In genomic region chr17:8159459-8160223, GRCh38 we compare ENCODE assay signal across 8 cellular contexts. TPM values are rescaled to one million over a fixed set of nuclear protein-coding genes. Genes with fewer than 3 reads are reported as not detected.
DNase-seq lines count a peak whose midpoint lies in the region; ATAC-seq and TF ChIP-seq lines count a peak whose summit lies in the region.

No MANE protein-coding gene starts in this region.

- WGBS in esophagus, 2 donors: 68 to 74% methylated on average over 4 of the region's 4 CpGs

- no peak overlapping the region for H3K4me3 ChIP-seq in CD8-positive, alpha-beta T cell (ENCODE audit: low read depth, low read length)
- H3K4me3 ChIP-seq in esophagus (ENCODE audit: low read depth in 1 of 2, low read length in 2 of 2) (no peak overlapping the region), rectal smooth muscle tissue (ENCODE audit: low read length) (no peak overlapping the region)

- H3K9me3 ChIP-seq in CD8-positive, alpha-beta T cell (ENCODE audit: low read length): no peaks in the 10 kb centered on the region
- no peaks in the 10 kb centered on the region for H3K9me3 ChIP-seq in esophagus (ENCODE audit: control insufficient read depth in 2 of 2, insufficient read depth in 1 of 2, low read depth in 1 of 2, low read length in 1 of 2)

- peaks cover 30% of the 10 kb centered on the region for H3K36me3 ChIP-seq in CD8-positive, alpha-beta T cell (ENCODE audit: insufficient read depth, low read length)
- peaks cover 0 to 15% of the 10 kb centered on the region in 2 donors for H3K36me3 ChIP-seq in esophagus (ENCODE audit: control insufficient read depth in 2 of 2, insufficient read depth in 2 of 2, low read length in 1 of 2)
- peaks cover 14% of the 10 kb centered on the region for H3K36me3 ChIP-seq in rectal smooth muscle tissue (ENCODE audit: control insufficient read depth, insufficient read depth, low read length)

- H3K9me3 Mint-ChIP-seq in CD8-positive, alpha-beta T cell: no peaks in the 10 kb centered on the region
- H3K9me3 Mint-ChIP-seq in T-cell: no peaks in the 10 kb centered on the region

- H3K4me3 Mint-ChIP-seq in CD8-positive, alpha-beta T cell: peak overlapping the region; percentile 54
- peak overlapping the region; percentile 57 to 85 (median 73) for H3K4me3 Mint-ChIP-seq in T-cell

- peaks cover 48% of the 10 kb centered on the region for H3K36me3 Mint-ChIP-seq in CD8-positive, alpha-beta T cell
- H3K36me3 Mint-ChIP-seq in T-cell: peaks cover 25% of the 10 kb centered on the region

- peak overlapping the region; percentile 10 for H3K9ac ChIP-seq in rectal smooth muscle tissue (ENCODE audit: low read length)

- no peaks in the 10 kb centered on the region for H3K27me3 ChIP-seq in CD8-positive, alpha-beta T cell (ENCODE audit: insufficient read depth, low read length)
- no peaks in the 10 kb centered on the region for H3K27me3 ChIP-seq in esophagus (ENCODE audit: control insufficient read depth in 1 of 2, insufficient read depth in 2 of 2, low read length in 2 of 2)
- no peaks in the 10 kb centered on the region for H3K27me3 ChIP-seq in rectal smooth muscle tissue (ENCODE audit: control insufficient read depth, insufficient read depth, low read length)

- H3K27me3 Mint-ChIP-seq in CD8-positive, alpha-beta T cell (ENCODE audit: low read depth): no peaks in the 10 kb centered on the region
- H3K27me3 Mint-ChIP-seq in T-cell: no peaks in the 10 kb centered on the region

- H3K4me1 Mint-ChIP-seq in CD8-positive, alpha-beta T cell (ENCODE audit: low read depth): peaks cover 62% of the 10 kb centered on the region
- peaks cover 54 to 61% (median 57%) of the 10 kb centered on the region in 3 donors for H3K4me1 Mint-ChIP-seq in T-cell

- DNase-seq in CD8-positive, alpha-beta T cell: no peak
- DNase-seq in T-cell (no peak), GDM1 (lab: John Stamatoyannopoulos, UW) (no peak), SKM-1 treated with dmso at 0.1 percent for 144 hours (lab: John Stamatoyannopoulos, UW; ENCODE audit: unreplicated experiment) (no peak)
- DNase-seq in stimulated activated CD4-positive, alpha-beta T cell treated with anti-CD3 and anti-CD28 coated beads, Interleukin-15, amount 100 ng/mL, for 24 hours: no peak
- no peak for DNase-seq in activated effector memory CD4-positive, alpha-beta T cell treated with anti-CD3 and anti-CD28 coated beads, Interleukin-2, amount 50 U/mL, for 16 hours

- POLR2A ChIA-PET in CD8-positive, alpha-beta T cell (lab: Charles Lee): interaction anchor here (1.0 to 7.3 kb wide), 5 partner anchors 10 to 41 kb away, joined by 3 to 101 read pairs (median 9); no protein-coding TSS in a partner anchor
- POLR2A ChIA-PET in T-cell (lab: Charles Lee): interaction anchor here in 1 of 2 donors (1.0 to 1.2 kb wide), 2 partner anchors 18 to 63 kb away, joined by 4 to 8 read pairs; no protein-coding TSS in a partner anchor

- H3K27ac ChIP-seq in CD8-positive, alpha-beta T cell (ENCODE audit: low read depth, low read length): no peak overlapping the region
- H3K27ac ChIP-seq in esophagus (ENCODE audit: low read depth in 2 of 2, low read length in 1 of 2): peak overlapping the region; percentile 53 to 66
- peak overlapping the region; percentile 98 for H3K27ac ChIP-seq in rectal smooth muscle tissue (ENCODE audit: low read depth, low read length)

- ATAC-seq in CD8-positive, alpha-beta T cell: no peak
- no peak for ATAC-seq in T-cell (replicated peaks in 1 of 4)

- intact Hi-C loops in CD8-positive, alpha-beta T cell (cut with DNase I, micrococcal nuclease): loop anchor here in 1 of 2 experiments (5.0 kb wide), 1 partner anchor 317 kb away; no protein-coding TSS in a partner anchor

- H3K27ac Mint-ChIP-seq in CD8-positive, alpha-beta T cell: peak overlapping the region; percentile 97
- peak overlapping the region; percentile 87 to 92 for H3K27ac Mint-ChIP-seq in T-cell

- peaks cover 69% of the 10 kb centered on the region for H3K4me1 ChIP-seq in CD8-positive, alpha-beta T cell (ENCODE audit: insufficient read depth, low read length)
- H3K4me1 ChIP-seq in esophagus (ENCODE audit: control insufficient read depth in 2 of 2, insufficient read depth in 2 of 2, low read length in 1 of 2): peaks cover 3 to 26% of the 10 kb centered on the region in 2 donors
- peaks cover 39% of the 10 kb centered on the region for H3K4me1 ChIP-seq in rectal smooth muscle tissue (ENCODE audit: control insufficient read depth, insufficient read depth, low read length)

- CTCF ChIA-PET in CD8-positive, alpha-beta T cell (lab: Charles Lee): interaction anchor here (0.9 to 12.2 kb wide), 12 partner anchors 8 to 141 kb away, joined by 3 to 183 read pairs (median 8); partner anchors contain the start of genes ALOXE3, RANGRF and TMEM107
- CTCF ChIA-PET in T-cell (lab: Charles Lee): interaction anchor here (0.6 to 2.0 kb wide), 4 partner anchors 14 to 100 kb away, joined by 3 to 10 read pairs (median 6); no protein-coding TSS in a partner anchor

- TF ChIP-seq CTCF in CD8-positive, alpha-beta T cell (IDR thresholded peaks at IDR 0.05): no peak

RNA-seq across cellular contexts. Expression of gene VAMP2, which starts 3.1 kb away (rescaled TPM):
- 100 to 1,000 TPM; 302 to 303 TPM for total RNA-seq in CD8-positive, alpha-beta T cell
- 100 to 1,000 TPM; 160 to 243 (median 186) TPM for total RNA-seq in T-cell
- 10 to 100 TPM; 21.9 to 22.4 TPM for polyA plus RNA-seq in esophagus

RNA-seq across cellular contexts. Expression of gene PER1, which starts 7.4 kb away (rescaled TPM):
- 1,000 to 10,000 TPM; 1,922 to 1,926 TPM for total RNA-seq in CD8-positive, alpha-beta T cell
- total RNA-seq in T-cell: 1,000 to 10,000 TPM in 2 of 5 donors, 10 to 100 TPM in 3; 62.6 to 1,675 (median 82.4) TPM
- polyA plus RNA-seq in esophagus: 10 to 100 TPM; 44.7 to 85.2 TPM

RNA-seq across cellular contexts. Expression of gene TMEM107, which starts 16.5 kb away (rescaled TPM):
- total RNA-seq in CD8-positive, alpha-beta T cell: 10 to 100 TPM; 19.1 to 22.7 TPM
- total RNA-seq in T-cell: 10 to 100 TPM; 23.4 to 28.9 (median 25.0) TPM
- 1 to 10 TPM; 5.6 to 8.9 TPM for polyA plus RNA-seq in esophagus

RNA-seq across cellular contexts. Expression of gene BORCS6, which starts 30.3 kb away (rescaled TPM):
- total RNA-seq in CD8-positive, alpha-beta T cell: 1 to 10 TPM; 6.1 to 6.7 TPM
- 10 to 100 TPM in 3 of 5 donors, 1 to 10 TPM in 2; 6.7 to 21.3 (median 17.2) TPM for total RNA-seq in T-cell
- 1 to 10 TPM; 3.3 to 8.2 TPM for polyA plus RNA-seq in esophagus

RNA-seq across cellular contexts. Expression of gene HES7, which starts 35.7 kb away (rescaled TPM):
- under 1 TPM; 0.30 to 0.92 TPM for total RNA-seq in CD8-positive, alpha-beta T cell
- 1 to 10 TPM in 1 of 5 donors, under 1 TPM in 2, not detected in 2; 0.16 to 1.6 (median 0.23) TPM for total RNA-seq in T-cell
- under 1 TPM; 0.15 to 0.24 TPM for polyA plus RNA-seq in esophagus
